13 cellular contexts compared by ENCODE assay signal in genomic region chr11:62398011-62398994, GRCh38. TPM values are rescaled to one million over a fixed set of nuclear protein-coding genes. Genes with fewer than 3 reads are reported as not detected.
DNase-seq lines count a peak whose midpoint lies in the region; ATAC-seq and TF ChIP-seq lines count a peak whose summit lies in the region.
"Had no signal": no experiment of that assay in that cellular context is flagged by ENCODE, and none has a peak within 500 bp of the region (broad histone marks: within the 10 kb centered on the region; RNA-seq: fewer than 3 reads in every experiment).

No MANE protein-coding gene starts in this region.

- 62 to 80% methylated on average over 14 to 22 of the region's 22 CpGs for WGBS in endodermal cell (ENCODE audit: insufficient coverage in 1 of 2, insufficient read length in 1 of 2), 2 experiments

- H3K36me3 Mint-ChIP-seq in endodermal cell (ENCODE audit: low read depth), result no peaks in the 10 kb centered on the region
- H3K36me3 Mint-ChIP-seq in naive thymus-derived CD8-positive, alpha-beta T cell, result peaks cover 0 to 2% (median 0%) of the 10 kb centered on the region in 3 donors
- H3K36me3 Mint-ChIP-seq: activated naive CD8-positive, alpha-beta T cell treated with anti-CD3 and anti-CD28 coated beads for 36 hours had no signal

- no peaks in the 10 kb centered on the region for H3K27me3 Mint-ChIP-seq in endodermal cell (ENCODE audit: insufficient read depth)
- H3K27me3 Mint-ChIP-seq in naive thymus-derived CD8-positive, alpha-beta T cell, result no peaks in the 10 kb centered on the region
- H3K27me3 Mint-ChIP-seq: activated naive CD8-positive, alpha-beta T cell treated with anti-CD3 and anti-CD28 coated beads for 36 hours had no signal

- H3K27ac ChIP-seq in endodermal cell (ENCODE audit: low read depth, low read length), result no peak overlapping the region

- peaks cover 32% of the 10 kb centered on the region for H3K4me1 Mint-ChIP-seq in endodermal cell
- peaks cover 31 to 68% (median 61%) of the 10 kb centered on the region in 4 donors for H3K4me1 Mint-ChIP-seq in naive thymus-derived CD8-positive, alpha-beta T cell

- H3K9me3 ChIP-seq in endodermal cell (ENCODE audit: control insufficient read depth, low read length), result no peaks in the 10 kb centered on the region
- H3K9me3 ChIP-seq: left lung had no signal

- H3K4me1 ChIP-seq in endodermal cell (ENCODE audit: control insufficient read depth, insufficient read depth, low read length), result peaks cover 11% of the 10 kb centered on the region

- no peak overlapping the region for H3K4me3 ChIP-seq in AG10803 (ENCODE audit: low read length)
- no peak overlapping the region for H3K4me3 ChIP-seq in endodermal cell (ENCODE audit: low read length)
- H3K4me3 ChIP-seq: left lung had no signal

- DNase-seq in AG10803 (ENCODE audit: low read depth), result peak; percentile 48
- peak; percentile 34 for DNase-seq in LoVo (ENCODE audit: low spot score)
- peak; percentile 75 for DNase-seq in endodermal cell
- DNase-seq in naive thymus-derived CD8-positive, alpha-beta T cell, result no peak
- no peak for DNase-seq in KG1 (lab: John Stamatoyannopoulos, UW)
- no peak for DNase-seq in OCI-M2 (lab: John Stamatoyannopoulos, UW; ENCODE audit: unreplicated experiment)
- DNase-seq in stimulated activated CD8-positive, alpha-beta memory T cell treated with anti-CD3 and anti-CD28 coated beads, Interleukin-4, amount 100 ng/mL, for 48 hours, result no peak
- DNase-seq in NCI-H1105 treated with DMSO at 0.1 percent for 48 hours (lab: John Stamatoyannopoulos, UW), result no peak
- DNase-seq: activated naive CD8-positive, alpha-beta T cell treated with anti-CD3 and anti-CD28 coated beads for 36 hours; COR-L47; Karpas-422; left lung; T-helper 1 cell had no signal

- POLR2A ChIA-PET in naive thymus-derived CD8-positive, alpha-beta T cell (lab: Charles Lee), result interaction anchor here (0.6 to 1.4 kb wide), 3 partner anchors 27 to 194 kb away, joined by 3 to 5 read pairs (median 3); no protein-coding TSS in a partner anchor

- H3K27me3 ChIP-seq in endodermal cell (ENCODE audit: control insufficient read depth, insufficient read depth, low read length, poor library complexity, severe bottlenecking), result no peaks in the 10 kb centered on the region
- H3K27me3 ChIP-seq: left lung had no signal

- H3K9ac ChIP-seq in endodermal cell (ENCODE audit: extremely low read depth, low read length, poor library complexity, severe bottlenecking), result no peak overlapping the region

- no peak overlapping the region for H3K4me3 Mint-ChIP-seq in endodermal cell
- peak overlapping the region in 2 of 10 donors; percentile 83 to 86 for H3K4me3 Mint-ChIP-seq in naive thymus-derived CD8-positive, alpha-beta T cell
- H3K4me3 Mint-ChIP-seq: activated naive CD8-positive, alpha-beta T cell treated with anti-CD3 and anti-CD28 coated beads for 36 hours had no signal

- TF ChIP-seq CTCF in AG10803 (conservative IDR thresholded peaks at IDR 0.05; ENCODE audit: low read length), result no peak
- TF ChIP-seq CTCF in endodermal cell (conservative IDR thresholded peaks at IDR 0.05), result no peak

- H3K9me3 Mint-ChIP-seq in endodermal cell, result no peaks in the 10 kb centered on the region
- no peaks in the 10 kb centered on the region for H3K9me3 Mint-ChIP-seq in naive thymus-derived CD8-positive, alpha-beta T cell
- H3K9me3 Mint-ChIP-seq: activated naive CD8-positive, alpha-beta T cell treated with anti-CD3 and anti-CD28 coated beads for 36 hours had no signal

- H3K36me3 ChIP-seq in endodermal cell (ENCODE audit: control insufficient read depth, insufficient read depth, low read length), result no peaks in the 10 kb centered on the region
- H3K36me3 ChIP-seq: left lung had no signal

- no peak for ATAC-seq in naive thymus-derived CD8-positive, alpha-beta T cell
- ATAC-seq: left lung had no signal

- H3K27ac Mint-ChIP-seq in endodermal cell, result peak overlapping the region; percentile 50
- H3K27ac Mint-ChIP-seq in naive thymus-derived CD8-positive, alpha-beta T cell, result peak overlapping the region in 9 of 10 donors; percentile 79 to 95 (median 91)

RNA-seq across cellular contexts. Expression of gene SCGB1A1, which starts 20.5 kb away (rescaled TPM):
- total RNA-seq in endodermal cell, result not detected
- not detected for polyA plus RNA-seq in endodermal cell (2013, experiment 1 of 2)
- polyA plus RNA-seq in endodermal cell (2013, experiment 2 of 2), result not detected
- not detected for total RNA-seq in naive thymus-derived CD8-positive, alpha-beta T cell
- not detected for polyA plus RNA-seq in naive thymus-derived CD8-positive, alpha-beta T cell
- total RNA-seq: activated naive CD8-positive, alpha-beta T cell treated with anti-CD3 and anti-CD28 coated beads for 36 hours had no signal

Comparison
In these comparisons a context has a peak if more than half of its experiments do, and no peak if none do; other contexts are left out.
1. DNase-seq: peak in AG10803 (single experiment), LoVo (single experiment) and endodermal cell (single experiment); none in naive thymus-derived CD8-positive, alpha-beta T cell (0 of 10), KG1 (single experiment), OCI-M2 (single experiment), stimulated activated CD8-positive, alpha-beta memory T cell treated with anti-CD3 and anti-CD28 coated beads, Interleukin-4, amount 100 ng/mL, for 48 hours (single experiment) and NCI-H1105 treated with DMSO at 0.1 percent for 48 hours (single experiment).